Comparison of ENCODE assay signal across 27 cellular contexts in genomic region chr5:132025403-132025971, GRCh38. TPM values are rescaled to one million over a fixed set of nuclear protein-coding genes. Genes with fewer than 3 reads are reported as not detected.
DNase-seq lines count a peak whose midpoint lies in the region; ATAC-seq, FAIRE-seq and TF ChIP-seq lines count a peak whose summit lies in the region.
"Had no signal": no experiment of that assay in that cellular context is flagged by ENCODE, and none has a peak within 500 bp of the region (broad histone marks: within the 10 kb centered on the region; RNA-seq: fewer than 3 reads in every experiment).

No MANE protein-coding gene starts in this region.

- no peaks in the 10 kb centered on the region for H3K9me3 ChIP-seq in RWPE2 (ENCODE audit: severe bottlenecking)
- H3K9me3 ChIP-seq: BLaER1 treated with 17β-estradiol and CSF1 and Interleukin-3, amounts not matched to agents 10 nM and 100 nM had no signal

- no peak overlapping the region for H3K27ac ChIP-seq in RWPE2 (ENCODE audit: poor library complexity, severe bottlenecking)
- H3K27ac ChIP-seq: BLaER1 treated with 17β-estradiol and CSF1 and Interleukin-3, amounts not matched to agents 10 nM and 100 nM; PC-9 had no signal

- H3K4me3 Mint-ChIP-seq in activated CD8-positive, alpha-beta memory T cell treated with anti-CD3 and anti-CD28 coated beads, Interleukin-2, amount 10 ng/mL, durations not matched to agents 7 days and 5 days, result no peak overlapping the region
- H3K4me3 Mint-ChIP-seq: CD4-positive, alpha-beta memory T cell had no signal

- intact Hi-C loops in posterior vena cava (cut with DNase I), result no loop called here

- no peaks in the 10 kb centered on the region for H3K36me3 ChIP-seq in RWPE2 (ENCODE audit: low read depth)
- H3K36me3 ChIP-seq: BLaER1 treated with 17β-estradiol and CSF1 and Interleukin-3, amounts not matched to agents 10 nM and 100 nM had no signal

- no peak overlapping the region for H3K27ac Mint-ChIP-seq in activated CD8-positive, alpha-beta memory T cell treated with anti-CD3 and anti-CD28 coated beads, Interleukin-2, amount 10 ng/mL, durations not matched to agents 7 days and 5 days
- H3K27ac Mint-ChIP-seq: CD4-positive, alpha-beta memory T cell had no signal

- TF ChIP-seq POLR2A in erythroblast (IDR thresholded peaks at IDR 0.05; ENCODE audit: low read length), result no peak

- H3K4me3 ChIP-seq in RWPE2 (ENCODE audit: severe bottlenecking), result no peak overlapping the region
- H3K4me3 ChIP-seq: BLaER1 treated with 17β-estradiol and CSF1 and Interleukin-3, amounts not matched to agents 10 nM and 100 nM; PC-9 had no signal

- peaks cover 4% of the 10 kb centered on the region for H3K27me3 ChIP-seq in RWPE2 (ENCODE audit: insufficient read depth, poor library complexity, severe bottlenecking)
- H3K27me3 ChIP-seq: BLaER1 treated with 17β-estradiol and CSF1 and Interleukin-3, amounts not matched to agents 10 nM and 100 nM had no signal

- peaks cover 6% of the 10 kb centered on the region for H3K36me3 Mint-ChIP-seq in activated CD8-positive, alpha-beta memory T cell treated with anti-CD3 and anti-CD28 coated beads, Interleukin-2, amount 10 ng/mL, durations not matched to agents 7 days and 5 days
- H3K36me3 Mint-ChIP-seq: CD4-positive, alpha-beta memory T cell had no signal

- TF ChIP-seq CTCF in RWPE2 (IDR thresholded peaks at IDR 0.05; ENCODE audit: poor library complexity, severe bottlenecking), result no peak

- peak; percentile 57 for DNase-seq in activated CD8-positive, alpha-beta memory T cell treated with anti-CD3 and anti-CD28 coated beads for 24 hours
- DNase-seq in activated CD8-positive, alpha-beta memory T cell treated with anti-CD3 and anti-CD28 coated beads, Interleukin-2, amount 10 ng/mL, durations not matched to agents 7 days and 5 days, result no peak
- peak; percentile 5 for DNase-seq in AG20443 (ENCODE audit: low spot score)
- peak; percentile 41 for DNase-seq in RWPE2 (ENCODE audit: low spot score)
- peak; percentile 58 for DNase-seq in posterior vena cava (ENCODE audit: low spot score)
- no peak for DNase-seq in erythroblast (lab: John Stamatoyannopoulos, UW)
- DNase-seq in GM19239 (ENCODE audit: insufficient read length, low spot score), result no peak
- DNase-seq: 8988T; ACHN; CD4-positive, alpha-beta memory T cell; COR-L47; Karpas-422; NCI-H1092; NCI-H1417 treated with DMSO at 0.1 percent for 48 hours; NCI-H1694 treated with DMSO at 0.1 percent for 48 hours; NCI-H2081; NCI-H2227 treated with DMSO at 0.1 percent for 48 hours; NCI-H526 treated with DMSO at 0.1 percent for 48 hours; PC-9 had no signal

- no peaks in the 10 kb centered on the region for H3K9me3 Mint-ChIP-seq in activated CD8-positive, alpha-beta memory T cell treated with anti-CD3 and anti-CD28 coated beads, Interleukin-2, amount 10 ng/mL, durations not matched to agents 7 days and 5 days (ENCODE audit: low read depth)
- H3K9me3 Mint-ChIP-seq: CD4-positive, alpha-beta memory T cell had no signal

- H3K4me1 Mint-ChIP-seq in activated CD8-positive, alpha-beta memory T cell treated with anti-CD3 and anti-CD28 coated beads, Interleukin-2, amount 10 ng/mL, durations not matched to agents 7 days and 5 days, result peaks cover 15% of the 10 kb centered on the region

- ATAC-seq in activated CD8-positive, alpha-beta memory T cell treated with anti-CD3 and anti-CD28 coated beads, Interleukin-2, amount 10 ng/mL, durations not matched to agents 7 days and 5 days, result no peak
- no peak for ATAC-seq in RWPE2 (ENCODE audit: low read depth)
- ATAC-seq: HepG2 had no signal

- no peaks in the 10 kb centered on the region for H3K4me1 ChIP-seq in RWPE2 (ENCODE audit: insufficient read depth, poor library complexity, severe bottlenecking)
- H3K4me1 ChIP-seq: BLaER1 treated with 17β-estradiol and CSF1 and Interleukin-3, amounts not matched to agents 10 nM and 100 nM had no signal

- CTCF ChIA-PET in activated CD8-positive, alpha-beta memory T cell treated with anti-CD3 and anti-CD28 coated beads, Interleukin-2, amount 10 ng/mL, durations not matched to agents 7 days and 5 days (lab: Charles Lee), result interaction anchor here (3.3 kb wide), 1 partner anchor 38 kb away, joined by 12 read pairs; no protein-coding TSS in a partner anchor

- H3K27me3 Mint-ChIP-seq in activated CD8-positive, alpha-beta memory T cell treated with anti-CD3 and anti-CD28 coated beads, Interleukin-2, amount 10 ng/mL, durations not matched to agents 7 days and 5 days, result peaks cover 26% of the 10 kb centered on the region

- no peak for FAIRE-seq in GM19239 (lab: Jason Lieb, UNC)
- FAIRE-seq: G401.6, HepG2 had no signal

RNA-seq across cellular contexts. Expression of gene ACSL6, which starts 14.0 kb away (rescaled TPM):
- total RNA-seq in activated CD8-positive, alpha-beta memory T cell treated with anti-CD3 and anti-CD28 coated beads, Interleukin-2, amount 10 ng/mL, durations not matched to agents 7 days and 5 days, result 10 to 100 TPM in 1 of 2 experiments, 1 to 10 TPM in 1; 7.0 to 10.9 TPM
- under 1 TPM; 0.32 to 0.62 TPM for total RNA-seq in posterior vena cava
- total RNA-seq: PC-9, RPMI7951 had no signal

RNA-seq across cellular contexts. Expression of gene IL3, which starts 35.0 kb away (rescaled TPM):
- total RNA-seq in activated CD8-positive, alpha-beta memory T cell treated with anti-CD3 and anti-CD28 coated beads, Interleukin-2, amount 10 ng/mL, durations not matched to agents 7 days and 5 days, result 1 to 10 TPM in 1 of 2 experiments, under 1 TPM in 1; 0.47 to 1.5 TPM
- total RNA-seq in posterior vena cava, result not detected
- total RNA-seq: CD4-positive, alpha-beta memory T cell; H4; HepG2; HT1080; NCI-H460; PC-9; RPMI7951; SK-MEL-5 had no signal

RNA-seq across cellular contexts. Expression of gene CSF2, which starts 48.1 kb away (rescaled TPM):
- total RNA-seq in activated CD8-positive, alpha-beta memory T cell treated with anti-CD3 and anti-CD28 coated beads, Interleukin-2, amount 10 ng/mL, durations not matched to agents 7 days and 5 days, result 100 to 1,000 TPM in 1 of 2 experiments, 1 to 10 TPM in 1; 4.9 to 164 TPM
- total RNA-seq in posterior vena cava, result not detected
- total RNA-seq: CD4-positive, alpha-beta memory T cell; HepG2; HT1080; NCI-H460; PC-9; SK-MEL-5 had no signal

Comparison
In these comparisons a context has a peak if more than half of its experiments do, and no peak if none do; other contexts are left out.
1. DNase-seq: peak in activated CD8-positive, alpha-beta memory T cell treated with anti-CD3 and anti-CD28 coated beads for 24 hours (single experiment), AG20443 (single experiment), RWPE2 (single experiment) and posterior vena cava (single experiment); none in activated CD8-positive, alpha-beta memory T cell treated with anti-CD3 and anti-CD28 coated beads, Interleukin-2, amount 10 ng/mL, durations not matched to agents 7 days and 5 days (single experiment), erythroblast (0 of 2) and GM19239 (single experiment).
2. RNA of gene ACSL6, which starts 14.0 kb away (total RNA-seq): 7.0 to 10.9 TPM in activated CD8-positive, alpha-beta memory T cell treated with anti-CD3 and anti-CD28 coated beads, Interleukin-2, amount 10 ng/mL, durations not matched to agents 7 days and 5 days; 0.32 to 0.62 TPM in posterior vena cava; every median in the first group is over 4 times any median in the second.
3. RNA of gene CSF2, which starts 48.1 kb away (total RNA-seq): 4.9 to 164 TPM in activated CD8-positive, alpha-beta memory T cell treated with anti-CD3 and anti-CD28 coated beads, Interleukin-2, amount 10 ng/mL, durations not matched to agents 7 days and 5 days; not detected in posterior vena cava; every median in the first group is over 4 times any median in the second.